In the genomic region with DNA sequence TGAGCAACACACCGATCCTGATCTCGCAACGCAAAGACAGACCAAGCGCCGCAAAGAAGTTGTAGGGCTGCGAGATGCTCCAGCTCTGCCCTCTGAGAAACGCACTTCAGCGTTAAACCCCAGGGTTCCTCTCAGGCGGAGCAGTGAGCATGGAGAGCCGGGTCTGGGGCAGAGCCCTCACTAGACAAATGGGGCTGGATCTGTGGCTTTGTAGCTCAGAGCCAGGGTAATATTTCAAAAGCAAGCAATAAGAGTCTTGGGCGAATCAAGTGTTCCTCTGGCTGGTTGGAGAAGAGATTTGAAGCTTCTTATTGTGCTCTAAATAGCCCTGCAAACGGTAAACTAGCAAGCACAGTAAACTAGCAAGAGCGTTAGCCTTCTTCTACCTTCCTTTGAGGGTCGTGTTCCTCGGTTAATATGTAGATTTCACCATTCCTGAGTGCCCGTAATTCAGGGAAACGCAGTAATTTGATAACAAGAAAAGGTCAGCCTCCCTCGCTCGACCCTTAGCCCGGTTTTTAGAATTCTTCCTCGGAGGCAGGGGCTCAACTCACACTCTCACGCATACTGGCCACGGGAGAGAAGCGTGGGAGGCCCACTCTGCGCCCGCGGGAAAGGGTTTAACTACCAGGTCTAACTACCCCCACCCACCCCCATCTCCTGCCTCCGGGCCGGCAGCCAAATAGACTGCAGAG, we compare ENCODE assay signal across 8 cellular contexts. TPM values are rescaled to one million over a fixed set of nuclear protein-coding genes. Genes with fewer than 3 reads are reported as not detected.
DNase-seq lines count a peak whose midpoint lies in the region; ATAC-seq, FAIRE-seq and TF ChIP-seq lines count a peak whose summit lies in the region.

No MANE protein-coding gene starts in this region.

- no peak for DNase-seq in coronary artery (ENCODE audit: low spot score)
- peak; percentile 36 for DNase-seq in naive B cell
- no peak for DNase-seq in NCI-H1417 treated with DMSO at 0.1 percent for 48 hours (lab: John Stamatoyannopoulos, UW)
- DNase-seq in AG08395 (ENCODE audit: low spot score) = no peak
- DNase-seq in D721Med (ENCODE audit: insufficient read length, low spot score) = no peak

- H3K27me3 Mint-ChIP-seq in naive B cell = no peaks in the 10 kb centered on the region

- FAIRE-seq in D721Med (lab: Jason Lieb, UNC) = no peak

- H3K4me3 ChIP-seq in Loucy (ENCODE audit: low read length, poor library complexity, severe bottlenecking) = peak overlapping the region; percentile 86
- H3K4me3 ChIP-seq in coronary artery = peak overlapping the region; percentile 7

- H3K27ac Mint-ChIP-seq in naive B cell = peak overlapping the region; percentile 41 to 98 (median 73)

- H3K9me3 ChIP-seq in Loucy (ENCODE audit: insufficient read depth, low read depth, low read length) = no peaks in the 10 kb centered on the region

- peaks cover 99% of the 10 kb centered on the region for H3K79me2 ChIP-seq in Loucy (ENCODE audit: insufficient read depth, low read length)

- H3K36me3 Mint-ChIP-seq in naive B cell = peaks cover 4 to 7% of the 10 kb centered on the region in 2 donors

- no peaks in the 10 kb centered on the region for H3K9me3 Mint-ChIP-seq in naive B cell

- no peaks in the 10 kb centered on the region for H4K20me1 ChIP-seq in Loucy (ENCODE audit: insufficient read depth, low read length, poor library complexity, severe bottlenecking)

- 0 out of 2 replicates have a peak overlapping the region, but pooled peaks have one; percentile 22 for H2AFZ ChIP-seq in Loucy (ENCODE audit: low read length)

- peak overlapping the region; percentile 94 for H3K9ac ChIP-seq in Loucy (ENCODE audit: low read depth, low read length, poor library complexity, severe bottlenecking)

- H3K27me3 ChIP-seq in Loucy (ENCODE audit: insufficient read depth, low read length, poor library complexity, severe bottlenecking) = no peaks in the 10 kb centered on the region

- H3F3A ChIP-seq in Loucy (ENCODE audit: low read depth) = no peaks in the 10 kb centered on the region

- H3K4me3 Mint-ChIP-seq in naive B cell = peak overlapping the region; percentile 71 to 91 (median 86)

- H3K4me2 ChIP-seq in Loucy (ENCODE audit: low read depth, low read length, poor library complexity, severe bottlenecking) = peak overlapping the region; percentile 98

- TF ChIP-seq CTCF in Loucy (conservative IDR thresholded peaks at IDR 0.05; ENCODE audit: low read length) (no peak), coronary artery (IDR thresholded peaks at IDR 0.05) (no peak), D721Med (IDR thresholded peaks at IDR 0.05; ENCODE audit: insufficient read depth, missing control alignments) (no peak)

- H3K4me1 Mint-ChIP-seq in naive B cell = peaks cover 33 to 52% (median 34%) of the 10 kb centered on the region in 3 donors

- no peak overlapping the region for H3K27ac ChIP-seq in coronary artery

- peaks cover 92% of the 10 kb centered on the region for H3K4me1 ChIP-seq in Loucy (ENCODE audit: insufficient read depth, low read length, poor library complexity, severe bottlenecking)

- H3K9me2 ChIP-seq in Loucy (replicated peaks; ENCODE audit: low read depth, low read length) = no peaks in the 10 kb centered on the region

- H3K36me3 ChIP-seq in Loucy (ENCODE audit: insufficient read depth, low read length) = no peaks in the 10 kb centered on the region

- ATAC-seq in GM19397 (IDR thresholded peaks at IDR 0.05; ENCODE audit: unreplicated experiment) = peak; percentile 41
- ATAC-seq in naive B cell (ENCODE audit: low read depth in 2 of 2) = peak; percentile 73 to 75
- ATAC-seq in HG02885 (IDR thresholded peaks at IDR 0.05; ENCODE audit: poor library complexity, unreplicated experiment) = no peak

RNA-seq across cellular contexts. Expression of gene SKAP2, which starts 6.7 kb away (rescaled TPM):
- polyA plus RNA-seq in naive B cell (ENCODE audit: low read depth in 6 of 6) = 100 to 1,000 TPM; 122 to 192 (median 157) TPM
